Comparison of ENCODE assay signal across 8 cellular contexts in genomic region chr15:65054333-65055200, GRCh38. TPM values are rescaled to one million over a fixed set of nuclear protein-coding genes. Genes with fewer than 3 reads are reported as not detected.
DNase-seq lines count a peak whose midpoint lies in the region; ATAC-seq and TF ChIP-seq lines count a peak whose summit lies in the region.

No MANE protein-coding gene starts in this region.

- H3K4me1 ChIP-seq in prostate gland (replicated peaks): no peaks in the 10 kb centered on the region

- TF ChIP-seq CTCF in prostate gland (IDR thresholded peaks at IDR 0.05): peak; percentile 66 to 94 (median 90)

- H3K9me3 ChIP-seq in prostate gland: no peaks in the 10 kb centered on the region

- H3K27ac ChIP-seq in prostate gland: peak overlapping the region in 1 of 2 donors; percentile 16

- H3K9me3 Mint-ChIP-seq in activated naive CD8-positive, alpha-beta T cell treated with anti-CD3 and anti-CD28 coated beads, Interleukin-2, amount 10 ng/mL, durations not matched to agents 7 days and 5 days: no peaks in the 10 kb centered on the region

- H3K27ac Mint-ChIP-seq in activated naive CD8-positive, alpha-beta T cell treated with anti-CD3 and anti-CD28 coated beads, Interleukin-2, amount 10 ng/mL, durations not matched to agents 7 days and 5 days: no peak overlapping the region

- POLR2A ChIA-PET in activated naive CD8-positive, alpha-beta T cell treated with anti-CD3 and anti-CD28 coated beads, Interleukin-2, amount 10 ng/mL, durations not matched to agents 7 days and 5 days (lab: Charles Lee): interaction anchor here (1.4 to 2.3 kb wide), 2 partner anchors 245 to 250 kb away, joined by 3 to 9 read pairs; partner anchors contain the start of gene RNU5B-1

- no peaks in the 10 kb centered on the region for H3K36me3 Mint-ChIP-seq in activated naive CD8-positive, alpha-beta T cell treated with anti-CD3 and anti-CD28 coated beads, Interleukin-2, amount 10 ng/mL, durations not matched to agents 7 days and 5 days

- peaks cover 8% of the 10 kb centered on the region for H3K27me3 Mint-ChIP-seq in activated naive CD8-positive, alpha-beta T cell treated with anti-CD3 and anti-CD28 coated beads, Interleukin-2, amount 10 ng/mL, durations not matched to agents 7 days and 5 days

- no peaks in the 10 kb centered on the region for H3K36me3 ChIP-seq in prostate gland

- intact Hi-C loops in cardiac septum (cut with DNase I) (loop anchor here (1.0 to 2.0 kb wide), 3 partner anchors 18 to 47 kb away; no protein-coding TSS in a partner anchor), prostate gland (cut with DNase I) (loop anchor here (2.0 kb wide), 1 partner anchor 28 kb away; no protein-coding TSS in a partner anchor)

- H3K4me3 ChIP-seq in prostate gland: no peak overlapping the region

- TF ChIP-seq POLR2A in prostate gland (IDR thresholded peaks at IDR 0.05): no peak

- peak; percentile 40 for ATAC-seq in activated naive CD8-positive, alpha-beta T cell treated with anti-CD3 and anti-CD28 coated beads, Interleukin-2, amount 10 ng/mL, durations not matched to agents 7 days and 5 days (ENCODE audit: low read depth)
- ATAC-seq in HG03108 (IDR thresholded peaks at IDR 0.05; ENCODE audit: unreplicated experiment) (no peak), GM21528 (IDR thresholded peaks at IDR 0.05; ENCODE audit: low FRiP score, unreplicated experiment) (no peak)

- 64% methylated on average over 26 of the region's 26 CpGs for WGBS in prostate gland

- peak; percentile 9 for DNase-seq in GF-D8 (lab: John Stamatoyannopoulos, UW)
- peak; percentile 24 for DNase-seq in KG1 (lab: John Stamatoyannopoulos, UW)
- DNase-seq in SHP77 treated with DMSO at 0.1 percent for 48 hours (lab: John Stamatoyannopoulos, UW): peak; percentile 60
- peak; percentile 75 for DNase-seq in activated naive CD8-positive, alpha-beta T cell treated with anti-CD3 and anti-CD28 coated beads, Interleukin-2, amount 10 ng/mL, durations not matched to agents 7 days and 5 days
- peak; percentile 88 for DNase-seq in cardiac septum (ENCODE audit: low spot score)
- peak; percentile 72 for DNase-seq in prostate gland (ENCODE audit: low spot score)

- H3K4me3 Mint-ChIP-seq in activated naive CD8-positive, alpha-beta T cell treated with anti-CD3 and anti-CD28 coated beads, Interleukin-2, amount 10 ng/mL, durations not matched to agents 7 days and 5 days: no peak overlapping the region

- H3K27me3 ChIP-seq in prostate gland (replicated peaks; ENCODE audit: insufficient read depth): no peaks in the 10 kb centered on the region

- H3K4me1 Mint-ChIP-seq in activated naive CD8-positive, alpha-beta T cell treated with anti-CD3 and anti-CD28 coated beads, Interleukin-2, amount 10 ng/mL, durations not matched to agents 7 days and 5 days: peaks cover 19% of the 10 kb centered on the region

RNA-seq across cellular contexts. Expression of gene SLC51B, which starts 9.4 kb away (rescaled TPM):
- not detected for total RNA-seq in activated naive CD8-positive, alpha-beta T cell treated with anti-CD3 and anti-CD28 coated beads, Interleukin-2, amount 10 ng/mL, durations not matched to agents 7 days and 5 days
- total RNA-seq in cardiac septum (not detected), prostate gland (under 1 TPM in 1 of 2 donors, not detected in 1; 0.68 TPM)

RNA-seq across cellular contexts. Expression of gene RASL12, which starts 13.2 kb away (rescaled TPM):
- total RNA-seq in activated naive CD8-positive, alpha-beta T cell treated with anti-CD3 and anti-CD28 coated beads, Interleukin-2, amount 10 ng/mL, durations not matched to agents 7 days and 5 days: not detected
- 11.5 TPM for total RNA-seq in cardiac septum
- 100 to 1,000 TPM in 1 of 2 donors, 10 to 100 TPM in 1; 56.3 to 124 TPM for total RNA-seq in prostate gland

RNA-seq across cellular contexts. Expression of gene KBTBD13, which starts 22.0 kb away (rescaled TPM):
- total RNA-seq in activated naive CD8-positive, alpha-beta T cell treated with anti-CD3 and anti-CD28 coated beads, Interleukin-2, amount 10 ng/mL, durations not matched to agents 7 days and 5 days: not detected
- total RNA-seq in cardiac septum (3.3 TPM), prostate gland (under 1 TPM in 1 of 2 donors, not detected in 1; 0.57 TPM)

RNA-seq across cellular contexts. Expression of gene MTFMT, which starts 25.1 kb away (rescaled TPM):
- total RNA-seq in activated naive CD8-positive, alpha-beta T cell treated with anti-CD3 and anti-CD28 coated beads, Interleukin-2, amount 10 ng/mL, durations not matched to agents 7 days and 5 days: 10 to 100 TPM; 19.8 to 21.3 TPM
- 18.4 TPM for total RNA-seq in cardiac septum
- 10 to 100 TPM; 31.0 to 37.9 TPM for total RNA-seq in prostate gland

Comparison
In these comparisons a context has a peak if more than half of its experiments do, and no peak if none do; other contexts are left out.
1. DNase-seq: peak in every context shown above with its lines; median percentile 88 in cardiac septum; 75 in activated naive CD8-positive, alpha-beta T cell treated with anti-CD3 and anti-CD28 coated beads, Interleukin-2, amount 10 ng/mL, durations not matched to agents 7 days and 5 days; 72 in prostate gland; 60 in SHP77 treated with DMSO at 0.1 percent for 48 hours; 24 in KG1; 9 in GF-D8.
2. RNA of gene RASL12, which starts 13.2 kb away (total RNA-seq): 56.3 to 124 TPM in prostate gland and 11.5 TPM in cardiac septum (single experiment); not detected in activated naive CD8-positive, alpha-beta T cell treated with anti-CD3 and anti-CD28 coated beads, Interleukin-2, amount 10 ng/mL, durations not matched to agents 7 days and 5 days; every median in the first group is over 10 times any median in the second.